ENCODE assay signal across 9 cellular contexts in the genomic region with DNA sequence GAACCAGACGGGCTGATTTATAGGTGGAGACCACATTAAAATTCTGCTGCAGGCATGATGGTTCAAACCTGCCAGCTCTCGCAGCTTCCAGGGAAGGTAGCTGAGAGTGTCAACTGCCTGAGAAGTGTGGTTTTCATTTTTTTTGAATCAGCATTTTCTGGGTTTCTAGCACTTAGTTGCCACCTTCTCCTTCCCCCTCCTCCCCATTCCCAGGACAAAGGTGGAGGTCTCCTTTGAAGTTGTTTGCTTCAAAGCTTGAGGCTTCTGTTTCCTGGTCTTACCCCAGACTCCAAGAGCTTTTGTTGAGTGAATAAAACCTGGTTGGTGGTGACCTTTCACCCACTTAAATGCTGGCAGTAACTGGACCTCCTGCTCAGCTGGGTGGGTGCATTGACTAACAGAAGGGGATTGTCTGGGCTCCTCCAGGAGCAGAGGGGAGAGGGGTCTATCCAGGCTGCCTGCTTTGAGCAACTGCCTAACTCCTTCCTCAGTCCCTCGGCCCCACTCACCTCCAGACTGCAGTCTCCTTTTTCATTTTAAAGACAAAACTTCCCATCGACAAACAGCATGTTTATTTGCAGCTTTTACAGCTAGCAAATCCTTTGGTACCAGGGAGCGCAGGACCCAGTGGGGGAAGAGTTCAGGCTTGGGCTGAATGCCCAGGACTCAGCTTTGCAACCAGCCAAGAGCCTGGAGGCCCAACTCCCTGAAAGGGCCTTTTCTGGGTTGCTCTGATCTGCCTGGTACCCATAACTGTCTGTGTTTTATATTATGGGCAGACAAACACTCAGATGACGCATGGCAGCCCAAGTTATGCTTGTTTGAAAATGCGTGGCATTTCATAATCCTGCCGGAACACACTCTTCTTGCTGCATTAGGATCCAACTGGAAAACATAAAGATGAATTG. TPM values are rescaled to one million over a fixed set of nuclear protein-coding genes. Genes with fewer than 3 reads are reported as not detected.
DNase-seq lines count a peak whose midpoint lies in the region; ATAC-seq, FAIRE-seq and TF ChIP-seq lines count a peak whose summit lies in the region.
"Had no signal": no experiment of that assay in that cellular context is flagged by ENCODE, and none has a peak within 500 bp of the region (broad histone marks: within the 10 kb centered on the region; RNA-seq: fewer than 3 reads in every experiment).

No MANE protein-coding gene starts in this region.

- H2BK12ac ChIP-seq in H9 (ENCODE audit: insufficient read length, low read depth, low read length), result no peak overlapping the region

- no peak for TF ChIP-seq POLR2A in K562 (conservative IDR thresholded peaks at IDR 0.05)

- no peak for TF ChIP-seq RAD21 in K562 (CRISPR knock-in tag; conservative IDR thresholded peaks at IDR 0.05 in 1 of 2, IDR thresholded peaks at IDR 0.05 in 1 of 2)

- no peak overlapping the region for H2AFZ ChIP-seq in H9 (ENCODE audit: low read length)
- no peak overlapping the region for H2AFZ ChIP-seq in K562 (ENCODE audit: low read depth, low read length)

- no CpG with 5 or more reads among the region's 8 CpGs for WGBS in H9 (ENCODE audit: extremely low coverage, insufficient read length, low lambda C conversion rate)
- 29% methylated on average over 7 of the region's 8 CpGs for WGBS in K562 (ENCODE audit: insufficient coverage, low coverage, missing lambda C conversion rate)

- H3K23me2 ChIP-seq in H9 (ENCODE audit: insufficient read length, low read depth, low read length, poor library complexity, severe bottlenecking), result peaks cover 9% of the 10 kb centered on the region

- H3K79me2 ChIP-seq in H9 (ENCODE audit: insufficient read depth, low read length) (no peaks in the 10 kb centered on the region), K562 (ENCODE audit: control insufficient read depth, insufficient read depth, low read length) (no peaks in the 10 kb centered on the region)

- H3K14ac ChIP-seq in H9 (ENCODE audit: insufficient read depth, low read length), result no peak overlapping the region

- DNase-seq in H9, result peak; percentile 39
- DNase-seq in K562 (ENCODE audit: extremely low read depth in 1 of 4, low spot score in 3 of 4), result no peak
- DNase-seq in skeletal muscle cell (ENCODE audit: low read depth), result peak; percentile 88
- DNase-seq in activated T-helper 2 cell treated with anti-CD3 and anti-CD28 coated beads, Interferon-gamma antibody, Interleukin-2, Interleukin-4, amounts not matched to agents 10 μg/mL and 5 μg/mL and 100 μg/mL, durations not matched to agents 14 hours and 24 hours and 36 hours (ENCODE audit: low spot score), result no peak
- no peak for DNase-seq in effector memory CD8-positive, alpha-beta T cell
- DNase-seq in NCI-H146 treated with DMSO at 0.1 percent for 48 hours (lab: John Stamatoyannopoulos, UW; ENCODE audit: unreplicated experiment), result no peak

- no peak overlapping the region for H2BK15ac ChIP-seq in H9 (ENCODE audit: low read depth, low read length)

- H3K4me1 ChIP-seq in H9 (ENCODE audit: insufficient read depth, low read length) (no peaks in the 10 kb centered on the region), K562 (replicated peaks in 1 of 2; ENCODE audit: control insufficient read depth in 2 of 2, insufficient read depth in 2 of 2, low read length in 2 of 2) (peaks cover 0 to 21% of the 10 kb centered on the region in 2 experiments; a peak in 2 of 5 replicates)

- no peak overlapping the region for H4K8ac ChIP-seq in H9 (replicated peaks; ENCODE audit: insufficient read length, low read depth, low read length)

- H4K5ac ChIP-seq in H9 (ENCODE audit: insufficient read length, low read depth, low read length), result no peak overlapping the region

- no peak for TF ChIP-seq EP300 in K562 (IDR thresholded peaks at IDR 0.05; ENCODE audit: low read length)

- ATAC-seq in K562 (no peak), GM21381 (IDR thresholded peaks at IDR 0.05; ENCODE audit: unreplicated experiment) (no peak)
- ATAC-seq in effector memory CD8-positive, alpha-beta T cell (replicated peaks), result no peak

- no peak overlapping the region for H2AK5ac ChIP-seq in H9 (ENCODE audit: insufficient read length, low read length)

- no peak overlapping the region for H3K27ac Mint-ChIP-seq in H9
- no peak overlapping the region for H3K27ac Mint-ChIP-seq in activated T-helper 2 cell treated with anti-CD3 and anti-CD28 coated beads, Interferon-gamma antibody, Interleukin-2, Interleukin-4, amounts not matched to agents 10 μg/mL and 5 μg/mL and 100 μg/mL, durations not matched to agents 14 hours and 24 hours and 36 hours
- no peak overlapping the region for H3K27ac Mint-ChIP-seq in effector memory CD8-positive, alpha-beta T cell
- H3K27ac Mint-ChIP-seq: memory B cell had no signal

- peaks cover 87% of the 10 kb centered on the region for H3K27me3 Mint-ChIP-seq in H9 (ENCODE audit: low read depth)
- H3K27me3 Mint-ChIP-seq in activated T-helper 2 cell treated with anti-CD3 and anti-CD28 coated beads, Interferon-gamma antibody, Interleukin-2, Interleukin-4, amounts not matched to agents 10 μg/mL and 5 μg/mL and 100 μg/mL, durations not matched to agents 14 hours and 24 hours and 36 hours (ENCODE audit: low read depth), result peaks cover 28% of the 10 kb centered on the region
- peaks cover 11 to 33% of the 10 kb centered on the region in 2 donors for H3K27me3 Mint-ChIP-seq in effector memory CD8-positive, alpha-beta T cell

- no peaks in the 10 kb centered on the region for H3K9me3 ChIP-seq in H9 (ENCODE audit: control insufficient read depth, low read depth, low read length)
- H3K9me3 ChIP-seq in K562 (replicated peaks; ENCODE audit: control insufficient read depth, insufficient read depth, low read depth, low read length), result no peaks in the 10 kb centered on the region
- no peaks in the 10 kb centered on the region for H3K9me3 ChIP-seq in iPS-18c (ENCODE audit: control insufficient read depth, insufficient read depth, low read length)

- H3K9me1 ChIP-seq in K562 (ENCODE audit: control insufficient read depth, insufficient read depth, low read length), result no peaks in the 10 kb centered on the region

- no peaks in the 10 kb centered on the region for H4K20me1 ChIP-seq in H9 (ENCODE audit: control insufficient read depth, insufficient read depth, insufficient read length)
- no peaks in the 10 kb centered on the region for H4K20me1 ChIP-seq in K562 (replicated peaks; ENCODE audit: control insufficient read depth, insufficient read depth, low read length)

- FAIRE-seq in K562 (lab: Jason Lieb, UNC), result no peak

- no peaks in the 10 kb centered on the region for H3K36me3 Mint-ChIP-seq in H9 (ENCODE audit: insufficient read depth in 1 of 3, low read depth in 3 of 3)
- peaks cover 22% of the 10 kb centered on the region for H3K36me3 Mint-ChIP-seq in activated T-helper 2 cell treated with anti-CD3 and anti-CD28 coated beads, Interferon-gamma antibody, Interleukin-2, Interleukin-4, amounts not matched to agents 10 μg/mL and 5 μg/mL and 100 μg/mL, durations not matched to agents 14 hours and 24 hours and 36 hours (ENCODE audit: low read depth)
- H3K36me3 Mint-ChIP-seq in effector memory CD8-positive, alpha-beta T cell (ENCODE audit: insufficient read depth), result peaks cover 19% of the 10 kb centered on the region
- H3K36me3 Mint-ChIP-seq: memory B cell had no signal

- intact Hi-C loops in K562 (cut with micrococcal nuclease), result no loop called here
- intact Hi-C loops in activated T-helper 2 cell treated with anti-CD3 and anti-CD28 coated beads, Interferon-gamma antibody, Interleukin-2, Interleukin-4, amounts not matched to agents 10 μg/mL and 5 μg/mL and 100 μg/mL, durations not matched to agents 14 hours and 24 hours and 36 hours (cut with micrococcal nuclease), result no loop called here

- H3K4me2 ChIP-seq in H9 (ENCODE audit: insufficient read depth, insufficient read length, low read length), result no peak overlapping the region
- H3K4me2 ChIP-seq in K562 (ENCODE audit: insufficient read depth, low read length), result no peak overlapping the region

- TF ChIP-seq CTCF in H9 (conservative IDR thresholded peaks at IDR 0.05) (no peak), K562 (IDR thresholded peaks at IDR 0.05 in 2 of 3, conservative IDR thresholded peaks at IDR 0.05 in 1 of 3; ENCODE audit: insufficient read depth in 2 of 3, low read depth in 1 of 3, low read length in 3 of 3) (no peak)

- no peak overlapping the region for H3K4me3 ChIP-seq in K562
- peak overlapping the region; percentile 6 for H3K4me3 ChIP-seq in iPS-18c (ENCODE audit: insufficient read depth, low read depth, low read length)
- peak overlapping the region; percentile 92 for H3K4me3 ChIP-seq in skeletal muscle cell (ENCODE audit: low read depth, low read length)

- no peak overlapping the region for H4K91ac ChIP-seq in H9 (ENCODE audit: insufficient read length, low read depth, low read length)

- H3K56ac ChIP-seq in H9 (ENCODE audit: insufficient read length, low read depth, low read length), result no peak overlapping the region

- no TSS peak for BruUV-seq in K562 (replicated peaks; lab: Mats Ljungman, UMichigan)

- H3K36me3 ChIP-seq in K562 (ENCODE audit: control insufficient read depth, insufficient read depth, low read length), result no peaks in the 10 kb centered on the region; the same call in 2 of the 3 replicates

- POLR2A ChIA-PET in K562 (lab: Yijun Ruan, JAX), result interaction anchor here (0.6 to 2.4 kb wide), 9 partner anchors 8 to 511 kb away, joined by 3 to 8 read pairs (median 3); no protein-coding TSS in a partner anchor

- no peak overlapping the region for H2BK20ac ChIP-seq in H9 (ENCODE audit: low read depth, low read length, poor library complexity, severe bottlenecking)

- H3K27me3 ChIP-seq in H9 (ENCODE audit: insufficient read depth, low read length), result peaks cover 13% of the 10 kb centered on the region; the same call in 1 of the 2 replicates
- peaks cover 0 to 8% of the 10 kb centered on the region in 2 experiments; a peak in 2 of 5 replicates for H3K27me3 ChIP-seq in K562 (ENCODE audit: control insufficient read depth in 2 of 2, insufficient read depth in 2 of 2, low read length in 2 of 2)

- no peak overlapping the region for H3K27ac ChIP-seq in H9 (ENCODE audit: insufficient read length, low read depth, low read length)
- H3K27ac ChIP-seq in K562 (ENCODE audit: extremely low read depth, low read depth, low read length), result no peak overlapping the region

- H3K9ac ChIP-seq in H9 (ENCODE audit: extremely low read depth, insufficient read length, low read length) (no peak overlapping the region), K562 (ENCODE audit: insufficient read depth in 1 of 2, low read depth in 2 of 2, low read length in 2 of 2) (no peak overlapping the region)

- no peak overlapping the region for H3K23ac ChIP-seq in H9 (ENCODE audit: insufficient read length, low read depth, low read length)

- no peak overlapping the region for H3T11ph ChIP-seq in H9 (ENCODE audit: low read length)

- no peak overlapping the region; a peak in 1 of 5 replicates for H3K4me3 Mint-ChIP-seq in H9
- no peak overlapping the region for H3K4me3 Mint-ChIP-seq in activated T-helper 2 cell treated with anti-CD3 and anti-CD28 coated beads, Interferon-gamma antibody, Interleukin-2, Interleukin-4, amounts not matched to agents 10 μg/mL and 5 μg/mL and 100 μg/mL, durations not matched to agents 14 hours and 24 hours and 36 hours (ENCODE audit: low read depth)
- H3K4me3 Mint-ChIP-seq in effector memory CD8-positive, alpha-beta T cell, result no peak overlapping the region
- H3K4me3 Mint-ChIP-seq: memory B cell had no signal

- CTCF ChIA-PET in K562 (lab: Yijun Ruan, JAX; ENCODE audit: low intra/inter-chr PET ratio), result no interaction called here

- H3K4ac ChIP-seq in H9 (ENCODE audit: low read depth, low read length), result no peak overlapping the region

- no peaks in the 10 kb centered on the region; a peak in 1 of 5 replicates for H3K9me3 Mint-ChIP-seq in H9
- no peaks in the 10 kb centered on the region for H3K9me3 Mint-ChIP-seq in activated T-helper 2 cell treated with anti-CD3 and anti-CD28 coated beads, Interferon-gamma antibody, Interleukin-2, Interleukin-4, amounts not matched to agents 10 μg/mL and 5 μg/mL and 100 μg/mL, durations not matched to agents 14 hours and 24 hours and 36 hours
- H3K9me3 Mint-ChIP-seq in effector memory CD8-positive, alpha-beta T cell, result no peaks in the 10 kb centered on the region
- H3K9me3 Mint-ChIP-seq: memory B cell had no signal

- no peak overlapping the region for H2BK5ac ChIP-seq in H9 (ENCODE audit: insufficient read length, low read length)

- in situ Hi-C loops in K562 (cut with MboI), result no loop called here

- H3K18ac ChIP-seq in H9 (ENCODE audit: insufficient read length, low read depth, low read length), result no peak overlapping the region

- H2BK120ac ChIP-seq in H9 (ENCODE audit: low read depth, low read length, poor library complexity, severe bottlenecking), result no peak overlapping the region

- H3K4me1 Mint-ChIP-seq in H9, result peaks cover 31 to 34% of the 10 kb centered on the region in 2 experiments
- peaks cover 9% of the 10 kb centered on the region for H3K4me1 Mint-ChIP-seq in activated T-helper 2 cell treated with anti-CD3 and anti-CD28 coated beads, Interferon-gamma antibody, Interleukin-2, Interleukin-4, amounts not matched to agents 10 μg/mL and 5 μg/mL and 100 μg/mL, durations not matched to agents 14 hours and 24 hours and 36 hours (ENCODE audit: low read depth)
- peaks cover 4 to 6% of the 10 kb centered on the region in 2 donors for H3K4me1 Mint-ChIP-seq in effector memory CD8-positive, alpha-beta T cell (ENCODE audit: low read depth in 2 of 2)

- H3K79me1 ChIP-seq in H9 (ENCODE audit: insufficient read depth, low read depth, low read length, poor library complexity, severe bottlenecking), result no peaks in the 10 kb centered on the region

RNA-seq across cellular contexts. Expression of a gene that starts 3.6 kb away (rescaled TPM):
- total RNA-seq in H9 (2021), result 10.3 and 10.8 TPM in 2 replicates
- total RNA-seq in K562 (2011; cell fraction: chromatin; rRNA removed; ENCODE audit: low replicate concordance), result 0.44 and 2.1 TPM in 2 replicates
- 3.4 and 4.2 TPM in 2 replicates for total RNA-seq in K562 (2011; cell fraction: nucleolus; rRNA removed)
- total RNA-seq in K562 (2011; cell fraction: nucleoplasm; rRNA removed), result 1.8 and 2.7 TPM in 2 replicates
- 4.2 and 4.8 TPM in 2 replicates for total RNA-seq in K562 (2014; rRNA removed)
- 0.87 and 0.99 TPM in 2 replicates for total RNA-seq in K562 (2014; rRNA removed; fragmentation: Illumina TruSeq; extraction: Trizol)
- total RNA-seq in K562 (2015; rRNA removed; fragmentation: Illumina TruSeq; extraction: Trizol), result 0.72 and 0.90 TPM in 2 replicates
- total RNA-seq in K562 (2021), result 3.3 and 4.2 TPM in 2 replicates
- 1.1 and 1.5 TPM in 2 replicates for polyA plus RNA-seq in K562 (2011; rRNA removed)
- 1.2 and 4.0 TPM in 2 replicates for polyA plus RNA-seq in K562 (2011; cell fraction: cytosol; rRNA removed)
- 1.8 and 3.5 TPM in 2 replicates for polyA plus RNA-seq in K562 (2011; cell fraction: nucleus; rRNA removed)
- 4.0 and 4.8 TPM in 2 replicates for polyA plus RNA-seq in K562 (2012)
- polyA plus RNA-seq in K562 (2014; fragmentation: Illumina TruSeq; extraction: Trizol), result 1.3 and 1.4 TPM in 2 replicates
- under 1 TPM; 0.07 to 0.17 TPM for polyA plus RNA-seq in K562 (2014; fragmentation: Nextera tagmentation; extraction: Ambion mirVana)
- 2.1 and 2.6 TPM in 2 replicates for polyA plus RNA-seq in K562 (2014; rRNA removed)
- polyA minus RNA-seq in K562 (2011; rRNA and poly(A)+ RNA removed), result 0.48 and 1.1 TPM in 2 replicates
- 3.6 and 10.7 TPM in 2 replicates for polyA minus RNA-seq in K562 (2011; cell fraction: cytosol; rRNA and poly(A)+ RNA removed)
- polyA minus RNA-seq in K562 (2011; cell fraction: nucleus; rRNA and poly(A)+ RNA removed), result 3.8 and 4.1 TPM in 2 replicates
- total RNA-seq in activated T-helper 2 cell treated with anti-CD3 and anti-CD28 coated beads, Interferon-gamma antibody, Interleukin-2, Interleukin-4, amounts not matched to agents 10 μg/mL and 5 μg/mL and 100 μg/mL, durations not matched to agents 14 hours and 24 hours and 36 hours, result 119 and 123 TPM in 2 replicates

Comparison
In these comparisons a context has a peak if more than half of its experiments do, and no peak if none do; other contexts are left out.
1. DNase-seq: peak in H9 (single experiment) and skeletal muscle cell (single experiment); none in K562 (0 of 4), activated T-helper 2 cell treated with anti-CD3 and anti-CD28 coated beads, Interferon-gamma antibody, Interleukin-2, Interleukin-4, amounts not matched to agents 10 μg/mL and 5 μg/mL and 100 μg/mL, durations not matched to agents 14 hours and 24 hours and 36 hours (single experiment), effector memory CD8-positive, alpha-beta T cell (0 of 3) and NCI-H146 treated with DMSO at 0.1 percent for 48 hours (single experiment).
2. RNA of a gene that starts 3.6 kb away (total RNA-seq): 119 to 123 TPM in activated T-helper 2 cell treated with anti-CD3 and anti-CD28 coated beads, Interferon-gamma antibody, Interleukin-2, Interleukin-4, amounts not matched to agents 10 μg/mL and 5 μg/mL and 100 μg/mL, durations not matched to agents 14 hours and 24 hours and 36 hours; 10.3 to 10.8 TPM in H9 and 0.44 to 4.8 TPM in K562; every median in the first group is over 10 times any median in the second.